ENCODE assay signal across 21 cellular contexts in the genomic region with DNA sequence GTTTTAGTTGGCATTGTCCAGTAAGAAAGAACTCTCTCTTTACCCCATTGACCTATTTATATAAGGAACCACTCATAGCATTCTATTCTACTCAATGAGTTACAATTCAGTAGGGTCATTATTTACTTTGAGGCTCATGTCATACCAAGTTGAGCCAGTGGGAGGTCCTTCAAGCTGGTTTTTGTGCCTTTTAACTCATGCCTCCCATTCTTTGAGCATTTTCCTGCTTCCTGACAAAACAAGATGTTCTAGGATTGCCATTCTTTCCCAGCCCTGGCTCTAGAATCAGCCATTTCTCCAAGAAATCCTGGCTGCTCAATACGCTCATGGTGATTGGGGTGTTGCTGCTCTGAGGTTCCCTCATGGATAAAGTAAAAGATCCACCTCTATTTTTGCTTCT.
DNase-seq lines count a peak whose midpoint lies in the region; ATAC-seq and TF ChIP-seq lines count a peak whose summit lies in the region.
"Had no signal": no experiment of that assay in that cellular context is flagged by ENCODE, and none has a peak within 500 bp of the region (broad histone marks: within the 10 kb centered on the region; RNA-seq: fewer than 3 reads in every experiment).

No MANE protein-coding gene starts in this region.

- H3K4me3 ChIP-seq in GM23338, result no peak overlapping the region
- H3K4me3 ChIP-seq in RWPE2 (ENCODE audit: severe bottlenecking), result no peak overlapping the region
- no peak overlapping the region for H3K4me3 ChIP-seq in fibroblast of mammary gland (ENCODE audit: control insufficient read depth, low read depth, low read length)
- no peak overlapping the region for H3K4me3 ChIP-seq in osteoblast (ENCODE audit: insufficient read depth, low read length)
- H3K4me3 ChIP-seq: right atrium auricular region, thoracic aorta had no signal

- H3K27me3 Mint-ChIP-seq in GM23338 (ENCODE audit: insufficient read depth, low read depth, poor library complexity), result no peaks in the 10 kb centered on the region
- H3K27me3 Mint-ChIP-seq: B cell had no signal

- no peaks in the 10 kb centered on the region for H3K79me2 ChIP-seq in GM23338 (replicated peaks; ENCODE audit: insufficient read depth)
- no peaks in the 10 kb centered on the region for H3K79me2 ChIP-seq in osteoblast (ENCODE audit: insufficient read depth, low read length)

- H2AFZ ChIP-seq in GM23338, result no peak overlapping the region
- H2AFZ ChIP-seq in osteoblast (ENCODE audit: low read length), result peak overlapping the region; percentile 66

- H3K36me3 ChIP-seq in GM23338 (ENCODE audit: insufficient read depth) (no peaks in the 10 kb centered on the region), RWPE2 (ENCODE audit: low read depth) (no peaks in the 10 kb centered on the region), osteoblast (ENCODE audit: insufficient read depth, low read length) (no peaks in the 10 kb centered on the region)
- H3K36me3 ChIP-seq: right atrium auricular region, thoracic aorta had no signal

- no peaks in the 10 kb centered on the region for H3F3A ChIP-seq in GM23338 (replicated peaks; ENCODE audit: low read depth)

- H3K4me1 Mint-ChIP-seq in GM23338, result peaks cover 7% of the 10 kb centered on the region; the same call in 2 of the 3 replicates
- H3K4me1 Mint-ChIP-seq: B cell had no signal

- DNase-seq in GM23338 (ENCODE audit: low spot score) (peak; percentile 40), RWPE2 (ENCODE audit: low spot score) (no peak), fibroblast of mammary gland (ENCODE audit: low read depth) (peak; percentile 72), osteoblast (ENCODE audit: insufficient read length, low spot score, missing footprints) (no peak), NCI-H187 treated with DMSO at 0.1 percent for 48 hours (lab: John Stamatoyannopoulos, UW) (no peak), activated gamma-delta T cell (lab: John Stamatoyannopoulos, UW) (no peak)
- no peak for DNase-seq in stimulated activated CD4-positive, alpha-beta T cell treated with anti-CD3 and anti-CD28 coated beads, Interleukin-2, amount 100 ng/mL, for 48 hours
- DNase-seq: activated naive CD4-positive, alpha-beta T cell; activated T-cell treated with anti-CD3 and anti-CD28 coated beads for 4 hours; amniotic stem cell; COR-L47; NCI-H1105; NCI-H2107; NCI-H510A; occipital lobe; Right ventricle myocardium superior had no signal

- H3K4me1 ChIP-seq in GM23338 (ENCODE audit: insufficient read depth), result no peaks in the 10 kb centered on the region
- H3K4me1 ChIP-seq in RWPE2 (ENCODE audit: insufficient read depth, poor library complexity, severe bottlenecking), result peaks cover 19% of the 10 kb centered on the region
- peaks cover 9% of the 10 kb centered on the region for H3K4me1 ChIP-seq in osteoblast (ENCODE audit: insufficient read depth, low read length)
- H3K4me1 ChIP-seq: right atrium auricular region had no signal

- 0 out of 4 replicates have a peak, but pooled peaks of 1 of the 2 experiments have one; percentile 14 for TF ChIP-seq CTCF in GM23338 (conservative IDR thresholded peaks at IDR 0.05; ENCODE audit: low read depth in 2 of 2)
- TF ChIP-seq CTCF in RWPE2 (IDR thresholded peaks at IDR 0.05; ENCODE audit: poor library complexity, severe bottlenecking), result no peak
- no peak for TF ChIP-seq CTCF in fibroblast of mammary gland (conservative IDR thresholded peaks at IDR 0.05; ENCODE audit: control insufficient read depth, insufficient read depth, low read depth, low read length)
- no peak for TF ChIP-seq CTCF in osteoblast (IDR thresholded peaks at IDR 0.05; ENCODE audit: extremely low read depth, low read depth, low read length)

- no peak for ATAC-seq in GM23338
- ATAC-seq in RWPE2 (ENCODE audit: low read depth), result peak; percentile 49; the same call in 1 of the 3 replicates

- H4K20me1 ChIP-seq in GM23338 (replicated peaks; ENCODE audit: insufficient read depth) (no peaks in the 10 kb centered on the region), osteoblast (ENCODE audit: insufficient read depth, low read length) (no peaks in the 10 kb centered on the region)

- no peak overlapping the region for H3K27ac Mint-ChIP-seq in GM23338
- H3K27ac Mint-ChIP-seq: B cell; T-helper 1 cell treated with Interleukin-12 subunit alpha and Interleukin-12 subunit beta and Interleukin-4 antibody, amounts not matched to agents 30 μg/mL and 1 μg/mL, for 36 hours had no signal

- no peaks in the 10 kb centered on the region for H3K27me3 ChIP-seq in GM23338 (ENCODE audit: insufficient read depth)
- H3K27me3 ChIP-seq in RWPE2 (ENCODE audit: insufficient read depth, poor library complexity, severe bottlenecking), result no peaks in the 10 kb centered on the region
- no peaks in the 10 kb centered on the region for H3K27me3 ChIP-seq in osteoblast (ENCODE audit: insufficient read depth, low read length)
- H3K27me3 ChIP-seq: right atrium auricular region had no signal

- H3K9me3 ChIP-seq in RWPE2 (ENCODE audit: severe bottlenecking), result no peaks in the 10 kb centered on the region
- no peaks in the 10 kb centered on the region for H3K9me3 ChIP-seq in osteoblast (ENCODE audit: low read depth, low read length)
- H3K9me3 ChIP-seq: right atrium auricular region, thoracic aorta had no signal

- H3K4me2 ChIP-seq in GM23338 (no peak overlapping the region), osteoblast (ENCODE audit: insufficient read depth, low read length) (no peak overlapping the region)

- H3K9me2 ChIP-seq in GM23338 (ENCODE audit: insufficient read depth), result no peaks in the 10 kb centered on the region; the same call in 1 of the 2 replicates

- H3K27ac ChIP-seq in GM23338 (ENCODE audit: low read depth) (no peak overlapping the region), RWPE2 (ENCODE audit: poor library complexity, severe bottlenecking) (no peak overlapping the region), osteoblast (ENCODE audit: low read depth, low read length) (peak overlapping the region; percentile 58)
- H3K27ac ChIP-seq: right atrium auricular region, thoracic aorta, VCaP had no signal

- no peaks in the 10 kb centered on the region; the same call in 1 of the 3 replicates for H3K36me3 Mint-ChIP-seq in GM23338 (ENCODE audit: low read depth)

- H3K4me3 Mint-ChIP-seq in GM23338, result no peak overlapping the region
- H3K4me3 Mint-ChIP-seq: B cell; T-helper 1 cell treated with Interleukin-12 subunit alpha and Interleukin-12 subunit beta and Interleukin-4 antibody, amounts not matched to agents 30 μg/mL and 1 μg/mL, for 36 hours had no signal

- no peaks in the 10 kb centered on the region for H3K9me3 Mint-ChIP-seq in GM23338
- H3K9me3 Mint-ChIP-seq: T-helper 1 cell treated with Interleukin-12 subunit alpha and Interleukin-12 subunit beta and Interleukin-4 antibody, amounts not matched to agents 30 μg/mL and 1 μg/mL, for 36 hours had no signal

TF ChIP-seq in GM23338, 12 proteins besides CTCF, POLR2A, EP300 and RAD21 (continues in another document):
- TF ChIP-seq EZH2phosphoT487 (IDR thresholded peaks at IDR 0.05; ENCODE audit: unreplicated experiment) (no peak), STAT1 (IDR thresholded peaks at IDR 0.05; ENCODE audit: unreplicated experiment) (no peak)
- TF ChIP-seq, protein P1, sequence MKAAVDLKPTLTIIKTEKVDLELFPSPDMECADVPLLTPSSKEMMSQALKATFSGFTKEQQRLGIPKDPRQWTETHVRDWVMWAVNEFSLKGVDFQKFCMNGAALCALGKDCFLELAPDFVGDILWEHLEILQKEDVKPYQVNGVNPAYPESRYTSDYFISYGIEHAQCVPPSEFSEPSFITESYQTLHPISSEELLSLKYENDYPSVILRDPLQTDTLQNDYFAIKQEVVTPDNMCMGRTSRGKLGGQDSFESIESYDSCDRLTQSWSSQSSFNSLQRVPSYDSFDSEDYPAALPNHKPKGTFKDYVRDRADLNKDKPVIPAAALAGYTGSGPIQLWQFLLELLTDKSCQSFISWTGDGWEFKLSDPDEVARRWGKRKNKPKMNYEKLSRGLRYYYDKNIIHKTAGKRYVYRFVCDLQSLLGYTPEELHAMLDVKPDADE (IDR thresholded peaks at IDR 0.05), result no peak

Comparison
In these comparisons a context has a peak if more than half of its experiments do, and no peak if none do; other contexts are left out.
1. DNase-seq: peak in GM23338 (single experiment) and fibroblast of mammary gland (single experiment); none in RWPE2 (single experiment), osteoblast (single experiment), stimulated activated CD4-positive, alpha-beta T cell treated with anti-CD3 and anti-CD28 coated beads, Interleukin-2, amount 100 ng/mL, for 48 hours (0 of 2), NCI-H187 treated with DMSO at 0.1 percent for 48 hours (single experiment) and activated gamma-delta T cell (single experiment).